Comparison of ENCODE assay signal across 5 cellular contexts in the genomic region with DNA sequence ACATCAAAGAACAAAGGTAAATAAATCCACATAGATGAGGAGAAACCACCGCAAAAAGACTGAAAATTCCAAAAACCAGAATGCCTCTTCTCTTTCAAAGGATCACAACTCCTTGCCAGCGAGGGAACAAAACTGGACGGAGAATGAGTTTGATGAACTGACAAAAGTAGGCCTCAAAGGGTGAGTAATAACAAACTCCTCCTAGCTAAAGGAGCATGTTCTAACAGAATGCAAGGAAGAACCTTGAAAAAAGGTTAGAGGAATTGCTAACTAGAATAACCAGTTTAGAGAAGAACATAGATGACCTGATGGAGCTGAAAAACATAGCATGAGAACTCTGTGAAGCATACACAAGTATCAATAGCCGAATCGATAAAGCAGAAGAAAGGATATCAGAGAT.
A peak's percentile ranks its signal among the peaks of the same experiment; 100 is the strongest.
DNase-seq lines count a peak whose midpoint lies in the region; FAIRE-seq and TF ChIP-seq lines count a peak whose summit lies in the region.
"Not testable (repeated sequence)": the region's sequence is repeated elsewhere in the genome, so short reads cannot be mapped to it uniquely, and the experiment has no call there.

No MANE protein-coding gene starts in this region.

- H3K9ac ChIP-seq in mammary epithelial cell (ENCODE audit: insufficient read depth, low read length) = not testable (repeated sequence)

- CTCF ChIA-PET in mammary epithelial cell (lab: Charles Lee; ENCODE audit: low non-redundant PET) = not testable (repeated sequence)

- WGBS in mammary epithelial cell (ENCODE audit: low coverage, missing lambda C conversion rate) = 95% methylated on average over 5 of the region's 5 CpGs

- in situ Hi-C loops in mammary epithelial cell (cut with MboI; ENCODE audit: low sequenced_read_pairs in 2 of 2) = not testable (repeated sequence)

- not testable (repeated sequence) for H3K4me1 ChIP-seq in mammary epithelial cell (ENCODE audit: insufficient read depth, low read length); neutrophil (ENCODE audit: control insufficient read depth in 1 of 2, insufficient read depth in 1 of 2, low read depth in 1 of 2, low read length in 1 of 2)

- not testable (repeated sequence) for H3K27me3 ChIP-seq in mammary epithelial cell (ENCODE audit: insufficient read depth, low read length); bronchial epithelial cell (ENCODE audit: control insufficient read depth, insufficient read depth, low read length); neutrophil

- not testable (repeated sequence) for H3K27ac ChIP-seq in mammary epithelial cell (ENCODE audit: insufficient read depth, low read depth, low read length); epithelial cell of prostate
- H3K27ac ChIP-seq in neutrophil = peak overlapping the region; percentile 39

- dilution Hi-C loops in mammary epithelial cell (cut with HindIII; ENCODE audit: low sequenced_read_pairs) = not testable (repeated sequence)

- not testable (repeated sequence) for H3K4me2 ChIP-seq in mammary epithelial cell (ENCODE audit: insufficient read depth, low read depth, low read length)

- peak; percentile 28 for DNase-seq in mammary epithelial cell
- DNase-seq in bronchial epithelial cell (ENCODE audit: low read depth) = peak; percentile 44
- peak; percentile 74 for DNase-seq in epithelial cell of esophagus (ENCODE audit: low read depth)
- DNase-seq in epithelial cell of prostate (ENCODE audit: low read depth, low spot score) = peak; percentile 27

- H4K20me1 ChIP-seq in mammary epithelial cell (ENCODE audit: insufficient read depth, low read length) = not testable (repeated sequence)

- H3K4me3 ChIP-seq in mammary epithelial cell (replicated peaks in 1 of 3; ENCODE audit: insufficient read depth in 1 of 3, low read depth in 2 of 3, low read length in 3 of 3); bronchial epithelial cell (ENCODE audit: low read depth, low read length); epithelial cell of esophagus (ENCODE audit: low read length); neutrophil (ENCODE audit: low read depth in 1 of 2, low read length in 1 of 2): not testable (repeated sequence)

- H3K9me3 ChIP-seq in mammary epithelial cell (replicated peaks; ENCODE audit: insufficient read depth, low read length); neutrophil: not testable (repeated sequence)

- H2AFZ ChIP-seq in mammary epithelial cell (ENCODE audit: low read depth, low read length) = not testable (repeated sequence)

- not testable (repeated sequence) for H3K79me2 ChIP-seq in mammary epithelial cell (ENCODE audit: insufficient read depth, low read length)

- not testable (repeated sequence) for FAIRE-seq in bronchial epithelial cell (lab: Jason Lieb, UNC)

- intact Hi-C loops in mammary epithelial cell (cut with micrococcal nuclease) = not testable (repeated sequence)

- H3K36me3 ChIP-seq in mammary epithelial cell (ENCODE audit: insufficient read depth, low read length); bronchial epithelial cell (ENCODE audit: control insufficient read depth, insufficient read depth, low read length); neutrophil: not testable (repeated sequence)

- BruUV-seq in mammary epithelial cell (replicated peaks; lab: Mats Ljungman, UMichigan) = not testable (repeated sequence)

- TF ChIP-seq CTCF in mammary epithelial cell (conservative IDR thresholded peaks at IDR 0.05 in 1 of 2, IDR thresholded peaks at IDR 0.05 in 1 of 2; ENCODE audit: extremely low read depth in 1 of 2, insufficient read depth in 1 of 2, low read depth in 1 of 2, low read length in 2 of 2); bronchial epithelial cell (IDR thresholded peaks at IDR 0.05; ENCODE audit: insufficient read depth, low read length, severe bottlenecking); epithelial cell of esophagus (IDR thresholded peaks at IDR 0.05; ENCODE audit: insufficient read depth, low read depth, low read length, missing control alignments); neutrophil (IDR thresholded peaks at IDR 0.05): not testable (repeated sequence)
